ENCODE assay signal across 31 cellular contexts in genomic region chr1:66737836-66738235, GRCh38. TPM values are rescaled to one million over a fixed set of nuclear protein-coding genes. Genes with fewer than 3 reads are reported as not detected.
"Had no signal": no experiment of that assay in that cellular context is flagged by ENCODE, and none has a peak within 500 bp of the region (broad histone marks: within the 10 kb centered on the region; RNA-seq: fewer than 3 reads in every experiment).

No MANE protein-coding gene starts in this region.

- H3K36me3 ChIP-seq: brain microvascular endothelial cell, gastrocnemius medialis, WERI-Rb-1 had no signal

- H3K27ac ChIP-seq: brain microvascular endothelial cell, coronary artery, dorsolateral prefrontal cortex, esophagus muscularis mucosa, foreskin keratinocyte, gastrocnemius medialis, WERI-Rb-1 had no signal

- ATAC-seq: activated CD4-positive, CD25-positive, alpha-beta regulatory T cell treated with anti-CD3 and anti-CD28 coated beads, Interleukin-2, amount 50 U/mL, for 24 hours; activated CD8-positive, alpha-beta T cell treated with anti-CD3 and anti-CD28 coated beads for 36 hours; activated T-cell treated with anti-CD3 and anti-CD28 coated beads, Interleukin-2, amount 50 U/mL, for 4 hours; activated T-helper 17 cell treated with anti-CD3 and anti-CD28 coated beads, Interleukin-2, amount 50 U/mL, for 72 hours; foreskin keratinocyte; gastrocnemius medialis; T-helper 17 cell had no signal

- H3K9me3 ChIP-seq: esophagus muscularis mucosa, gastrocnemius medialis, heart left ventricle had no signal

- H3K4me1 ChIP-seq: esophagus muscularis mucosa, gastrocnemius medialis had no signal

- DNase-seq: activated B cell treated with CpG ODN at 0.5 μM for 24 hours; activated CD4-positive, alpha-beta T cell treated with anti-CD3 and anti-CD28 coated beads for 48 hours; activated CD4-positive, alpha-beta T cell treated with anti-CD3 and anti-CD28 coated beads, Interleukin-2, amount 50 U/mL, for 1 hour; activated CD4-positive, alpha-beta T cell treated with anti-CD3 and anti-CD28 coated beads, Interleukin-2, amount 50 U/mL, for 48 hours; activated CD8-positive, alpha-beta memory T cell treated with anti-CD3 and anti-CD28 coated beads for 24 hours; activated CD8-positive, alpha-beta T cell treated with anti-CD3 and anti-CD28 coated beads for 36 hours; activated effector memory CD4-positive, alpha-beta T cell treated with Interleukin-2 at 50 U/mL for 16 hours; activated gamma-delta T cell treated with Interleukin-2 at 50 U/mL for 16 hours; activated naive CD4-positive, alpha-beta T cell treated with anti-CD3 and anti-CD28 coated beads, Interleukin-2, amount 50 U/mL, for 16 hours; activated naive CD4-positive, alpha-beta T cell treated with Interleukin-2 at 50 U/mL for 16 hours; activated T-cell treated with anti-CD3 and anti-CD28 coated beads, Interleukin-2, amount 50 U/mL, for 4 hours; amniotic stem cell; anterior cingulate cortex; brain microvascular endothelial cell; dorsolateral prefrontal cortex; effector memory CD4-positive, alpha-beta T cell; endodermal cell; erythroblast; foreskin keratinocyte; gastrocnemius medialis; glutamatergic neuron; heart left ventricle; T-helper 17 cell; T1000; WERI-Rb-1 had no signal

- H3K4me3 ChIP-seq: coronary artery, dorsolateral prefrontal cortex, esophagus muscularis mucosa, gastrocnemius medialis, heart left ventricle had no signal

- FAIRE-seq: astrocyte, bronchial epithelial cell had no signal

- H3K27me3 ChIP-seq: brain microvascular endothelial cell, dorsolateral prefrontal cortex, esophagus muscularis mucosa, foreskin keratinocyte, gastrocnemius medialis, heart left ventricle had no signal

RNA-seq across cellular contexts. Expression of gene DYNLT5, which starts 14.4 kb away (rescaled TPM):
- total RNA-seq: activated B cell treated with CpG ODN at 0.5 μM for 24 hours; activated CD8-positive, alpha-beta T cell treated with anti-CD3 and anti-CD28 coated beads for 36 hours; activated T-cell treated with anti-CD3 and anti-CD28 coated beads, Interleukin-2, amount 50 U/mL, for 4 hours; activated T-helper 17 cell treated with anti-CD3 and anti-CD28 coated beads, Interleukin-2, amount 50 U/mL, for 72 hours; bronchial epithelial cell; foreskin keratinocyte; T-helper 17 cell had no signal
- polyA plus RNA-seq: foreskin keratinocyte had no signal
